Comparison of ENCODE assay signal across 23 cellular contexts in genomic region chr4:142363686-142364085, GRCh38.
"Had no signal": no experiment of that assay in that cellular context is flagged by ENCODE, and none has a peak within 500 bp of the region (broad histone marks: within the 10 kb centered on the region; RNA-seq: fewer than 3 reads in every experiment).

No MANE protein-coding gene starts in this region.

- H3K27me3 Mint-ChIP-seq: activated CD8-positive, alpha-beta memory T cell treated with anti-CD3 and anti-CD28 coated beads, Interleukin-2, amount 10 ng/mL, durations not matched to agents 7 days and 5 days; effector memory CD8-positive, alpha-beta T cell had no signal

- H3K4me3 Mint-ChIP-seq: activated CD8-positive, alpha-beta memory T cell treated with anti-CD3 and anti-CD28 coated beads, Interleukin-2, amount 10 ng/mL, durations not matched to agents 7 days and 5 days; effector memory CD8-positive, alpha-beta T cell; natural killer cell treated with Interleukin-12 subunit alpha and Interleukin-12 subunit beta and Interleukin-15 and Interleukin-18, amount 100 ng/mL, for 72 hours had no signal

- H3K27ac Mint-ChIP-seq: activated CD8-positive, alpha-beta memory T cell treated with anti-CD3 and anti-CD28 coated beads, Interleukin-2, amount 10 ng/mL, durations not matched to agents 7 days and 5 days; natural killer cell treated with Interleukin-12 subunit alpha and Interleukin-12 subunit beta and Interleukin-15 and Interleukin-18, amount 100 ng/mL, for 72 hours had no signal

- H3K4me3 ChIP-seq: colonic mucosa, dorsolateral prefrontal cortex, esophagus muscularis mucosa, left lung, lung, ovary, prostate gland, thoracic aorta, upper lobe of left lung had no signal

- H3K4me1 ChIP-seq: colonic mucosa, left lung, prostate gland had no signal

- H3K36me3 ChIP-seq: colonic mucosa, esophagus muscularis mucosa, left lung, ovary, prostate gland, thoracic aorta, upper lobe of left lung had no signal

- H3K9me3 Mint-ChIP-seq: effector memory CD8-positive, alpha-beta T cell had no signal

- DNase-seq: activated CD4-positive, alpha-beta T cell treated with anti-CD3 and anti-CD28 coated beads for 1 hour; activated CD8-positive, alpha-beta memory T cell treated with anti-CD3 and anti-CD28 coated beads, Interleukin-2, amount 10 ng/mL, durations not matched to agents 7 days and 5 days; activated naive CD4-positive, alpha-beta T cell treated with Interleukin-2 at 50 U/mL for 16 hours; activated T-cell treated with anti-CD3 and anti-CD28 coated beads for 4 hours; central memory CD4-positive, alpha-beta T cell; colonic mucosa; dorsolateral prefrontal cortex; effector memory CD8-positive, alpha-beta T cell; hippocampal formation; kidney glomerular epithelial cell; left lung; ovary; stimulated activated CD4-positive, alpha-beta T cell treated with anti-CD3 and anti-CD28 coated beads, Interleukin-4, amount 100 ng/mL, for 24 hours; stimulated activated naive CD4-positive, alpha-beta T cell treated with Interleukin-2 at 50 U/mL for 16 hours; T-helper 1 cell; T-helper 9 cell; upper lobe of left lung had no signal

- H3K27ac ChIP-seq: colonic mucosa, dorsolateral prefrontal cortex, esophagus muscularis mucosa, left lung, ovary, prostate gland, thoracic aorta, upper lobe of left lung had no signal

- H3K9me3 ChIP-seq: colonic mucosa, esophagus muscularis mucosa, left lung, ovary, prostate gland, thoracic aorta, upper lobe of left lung had no signal

- ATAC-seq: activated CD8-positive, alpha-beta memory T cell treated with anti-CD3 and anti-CD28 coated beads, Interleukin-2, amount 10 ng/mL, durations not matched to agents 7 days and 5 days; effector memory CD8-positive, alpha-beta T cell; left lung; natural killer cell treated with Interleukin-12 subunit alpha and Interleukin-12 subunit beta and Interleukin-15 and Interleukin-18, amount 100 ng/mL, for 72 hours; SK-N-SH treated with all-trans-retinoic acid at 6 μM for 48 hours had no signal

- H3K27me3 ChIP-seq: colonic mucosa, dorsolateral prefrontal cortex, esophagus muscularis mucosa, left lung, ovary, upper lobe of left lung had no signal
